Comparison of ENCODE assay signal across 8 cellular contexts in the genomic region with DNA sequence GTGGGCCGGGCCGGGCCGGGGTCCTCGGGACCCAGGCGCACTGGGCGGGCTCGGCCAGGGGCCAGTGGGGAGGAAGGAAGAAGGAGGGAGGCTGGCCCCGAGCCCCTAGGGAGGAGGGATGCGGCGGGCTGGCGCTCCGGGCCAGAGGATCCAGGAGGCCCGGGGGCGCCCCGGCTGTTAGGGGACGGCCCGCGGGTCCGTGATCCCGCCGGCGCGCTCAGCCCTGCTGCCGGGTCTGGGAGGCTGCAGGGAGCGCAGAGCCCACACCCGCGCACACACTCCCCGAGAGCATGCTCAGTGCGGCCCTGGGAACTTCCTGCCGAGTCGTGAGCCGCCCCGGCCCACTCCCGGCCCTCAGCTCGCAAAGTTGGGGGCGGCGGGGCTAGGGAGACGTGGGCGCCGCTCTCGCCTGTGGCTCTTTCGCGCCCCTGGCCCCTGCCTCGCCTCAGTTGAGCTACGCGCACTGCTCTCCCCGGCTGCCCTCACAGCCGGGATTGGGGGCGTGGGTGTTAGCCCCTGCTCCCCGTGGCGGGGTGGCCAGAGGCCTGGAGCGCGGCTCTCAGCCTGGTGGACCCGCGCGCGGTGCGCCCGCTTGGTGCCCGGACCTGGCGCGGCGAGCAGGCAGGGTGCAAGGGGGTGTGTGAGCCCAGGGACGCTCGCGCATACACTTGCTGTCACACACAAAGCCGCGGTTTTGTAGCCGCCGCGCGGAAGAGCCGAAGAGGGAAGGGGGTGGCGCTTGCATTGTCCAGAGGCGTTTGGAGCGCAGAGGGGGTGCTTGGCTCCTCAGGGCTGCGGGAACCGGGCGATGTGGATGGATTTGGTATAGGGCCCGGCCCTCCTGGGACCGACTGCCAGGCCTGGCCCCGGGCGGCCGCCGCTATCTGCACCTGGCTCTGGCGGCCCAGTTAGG.
DNase-seq lines count a peak whose midpoint lies in the region; ATAC-seq and TF ChIP-seq lines count a peak whose summit lies in the region.

No MANE protein-coding gene starts in this region.

- H3K27me3 Mint-ChIP-seq in GM23338 (ENCODE audit: insufficient read depth, low read depth, poor library complexity), result peaks cover 17% of the 10 kb centered on the region

- H3K4me3 ChIP-seq in GM23338 (peak overlapping the region; percentile 87), MG63 (peak overlapping the region; percentile 82)

- peak overlapping the region; percentile 97 for H3K4me2 ChIP-seq in GM23338

- peaks cover 42% of the 10 kb centered on the region for H3K4me1 ChIP-seq in GM23338 (ENCODE audit: insufficient read depth)

- H3K36me3 ChIP-seq in GM23338 (ENCODE audit: insufficient read depth) (no peaks in the 10 kb centered on the region), MG63 (no peaks in the 10 kb centered on the region)

- H3F3A ChIP-seq in GM23338 (replicated peaks; ENCODE audit: low read depth), result no peaks in the 10 kb centered on the region

- TF ChIP-seq CTCF in GM10266 (IDR thresholded peaks at IDR 0.05; ENCODE audit: control insufficient read depth, insufficient read depth, low read depth, missing control alignments) (no peak), GM23338 (conservative IDR thresholded peaks at IDR 0.05; ENCODE audit: low read depth in 2 of 2) (no peak)

- no peak overlapping the region for H3K27ac ChIP-seq in GM23338 (ENCODE audit: low read depth)

- peak overlapping the region; percentile 82 for H3K4me3 Mint-ChIP-seq in GM23338

- H3K36me3 Mint-ChIP-seq in GM23338 (ENCODE audit: low read depth), result no peaks in the 10 kb centered on the region; the same call in 2 of the 3 replicates

- H3K27me3 ChIP-seq in GM23338 (ENCODE audit: insufficient read depth) (peaks cover 15% of the 10 kb centered on the region), MG63 (no peaks in the 10 kb centered on the region; the same call in 1 of the 2 replicates)

- no peaks in the 10 kb centered on the region for H3K9me2 ChIP-seq in GM23338 (ENCODE audit: insufficient read depth)

- peaks cover 25% of the 10 kb centered on the region for H4K20me1 ChIP-seq in GM23338 (replicated peaks; ENCODE audit: insufficient read depth)

- DNase-seq in GM10266 (ENCODE audit: extremely low spot score) (peak; percentile 89), GM23338 (ENCODE audit: low spot score) (peak; percentile 81), MG63 (peak; percentile 75), cerebellum (ENCODE audit: low spot score) (peak; percentile 65), kidney tubule cell (ENCODE audit: low spot score) (peak; percentile 71), NCI-H187 (lab: John Stamatoyannopoulos, UW) (no peak)
- peak; percentile 29 to 46 (median 35) for DNase-seq in activated CD4-positive, CD25-positive, alpha-beta regulatory T cell (lab: John Stamatoyannopoulos, UW)
- peak; percentile 69 to 72 for DNase-seq in stimulated activated CD4-positive, alpha-beta T cell treated with anti-CD3 and anti-CD28 coated beads, Interleukin-2, amount 100 ng/mL, for 24 hours

- H3K27ac Mint-ChIP-seq in GM23338, result no peak overlapping the region

- H3K9me3 Mint-ChIP-seq in GM23338, result no peaks in the 10 kb centered on the region

- peaks cover 46% of the 10 kb centered on the region for H3K79me2 ChIP-seq in GM23338 (replicated peaks; ENCODE audit: insufficient read depth)

- peak; percentile 58 for ATAC-seq in GM23338

- no peaks in the 10 kb centered on the region for H3K9me3 ChIP-seq in MG63

- H2AFZ ChIP-seq in GM23338, result peak overlapping the region; percentile 74

- peaks cover 54% of the 10 kb centered on the region for H3K4me1 Mint-ChIP-seq in GM23338

TF ChIP-seq in GM23338, 12 proteins besides CTCF, POLR2A, EP300 and RAD21 (continues in another document):
- TF ChIP-seq ZNF114 (CRISPR knock-in tag; IDR thresholded peaks at IDR 0.05), result no peak
- no peak for TF ChIP-seq EZH2phosphoT487 (IDR thresholded peaks at IDR 0.05; ENCODE audit: unreplicated experiment)
- no peak for TF ChIP-seq ETS1 (IDR thresholded peaks at IDR 0.05)
- no peak for TF ChIP-seq REST (IDR thresholded peaks at IDR 0.05; ENCODE audit: unreplicated experiment)
- no peak for TF ChIP-seq CREB1 (CRISPR knock-in tag; IDR thresholded peaks at IDR 0.05; ENCODE audit: low read depth)
- TF ChIP-seq NANOG (IDR thresholded peaks at IDR 0.05; ENCODE audit: borderline replicate concordance), result no peak

Comparison
In these comparisons a context has a peak if more than half of its experiments do, and no peak if none do; other contexts are left out.
1. DNase-seq: peak in GM10266 (single experiment), GM23338 (single experiment), MG63 (single experiment), activated CD4-positive, CD25-positive, alpha-beta regulatory T cell (4 of 4), cerebellum (single experiment), kidney tubule cell (single experiment) and stimulated activated CD4-positive, alpha-beta T cell treated with anti-CD3 and anti-CD28 coated beads, Interleukin-2, amount 100 ng/mL, for 24 hours (2 of 2); none in NCI-H187 (0 of 2).